Comparison of ENCODE assay signal across 8 cellular contexts in the genomic region with DNA sequence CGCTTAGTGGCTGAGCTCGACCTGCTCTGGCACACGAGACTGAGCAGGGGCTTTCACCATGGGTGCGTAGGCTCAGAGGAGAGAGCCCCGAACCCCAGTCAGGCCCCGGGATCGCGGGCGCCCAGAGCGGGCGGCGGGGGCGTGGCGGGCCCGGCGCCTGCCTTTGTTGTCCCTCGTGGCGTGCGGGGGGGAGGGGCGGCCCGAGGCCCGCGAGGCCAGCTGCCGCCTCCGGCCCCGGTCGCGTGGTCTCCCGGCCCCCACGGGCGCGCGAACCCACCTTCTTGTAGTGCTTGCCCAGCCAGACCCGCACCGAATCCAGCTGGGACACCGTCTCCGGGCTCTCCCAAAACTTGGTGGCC. TPM values are rescaled to one million over a fixed set of nuclear protein-coding genes. Genes with fewer than 3 reads are reported as not detected.
DNase-seq lines count a peak whose midpoint lies in the region; ATAC-seq, FAIRE-seq and TF ChIP-seq lines count a peak whose summit lies in the region.

No MANE protein-coding gene starts in this region.

- POLR2A ChIA-PET in MCF 10A (lab: Yijun Ruan, JAX) = interaction anchor here (0.6 to 3.5 kb wide), 14 partner anchors 13 to 833 kb away, joined by 3 to 22 read pairs (median 4); partner anchors contain the start of gene DHX30

- peak overlapping the region; percentile 94 for H3K4me3 Mint-ChIP-seq in MCF 10A (ENCODE audit: unreplicated experiment)

- H3K27ac ChIP-seq in kidney (ENCODE audit: low read depth in 2 of 2, low read length in 2 of 2) = peak overlapping the region; percentile 95 to 97

- H3K27me3 Mint-ChIP-seq in MCF 10A (ENCODE audit: insufficient read depth, unreplicated experiment) = no peaks in the 10 kb centered on the region

- CTCF ChIA-PET in MCF 10A (lab: Yijun Ruan, JAX) = no interaction called here

- DNase-seq in AG08396 (ENCODE audit: low spot score) (peak; percentile 81), T1000 (lab: John Stamatoyannopoulos, UW) (peak; percentile 43), MCF 10A (ENCODE audit: unreplicated experiment) (no peak), kidney (no peak), NCI-H226 (no peak)
- DNase-seq in stimulated activated CD4-positive, alpha-beta T cell treated with anti-CD3 and anti-CD28 coated beads, Interleukin-15, amount 100 ng/mL, for 48 hours (ENCODE audit: low read depth in 2 of 2) = peak; percentile 38 to 57

- H3K9ac ChIP-seq in kidney (ENCODE audit: low read length in 2 of 2) = peak overlapping the region; percentile 44 to 90

- no peak for TF ChIP-seq CTCF in MCF 10A (IDR thresholded peaks at IDR 0.05; ENCODE audit: unreplicated experiment)
- no peak for TF ChIP-seq CTCF in kidney (IDR thresholded peaks at IDR 0.05; ENCODE audit: borderline replicate concordance, extremely low read depth, insufficient read depth)

- intact Hi-C loops in MCF 10A (cut with micrococcal nuclease) = loop anchor here (10.0 kb wide), 1 partner anchor 117 kb away; no protein-coding TSS in a partner anchor
- intact Hi-C loops in kidney (cut with DNase I) = loop anchor here (10.0 kb wide), 1 partner anchor 257 kb away; no protein-coding TSS in a partner anchor

- no peaks in the 10 kb centered on the region for H3K4me1 ChIP-seq in kidney (ENCODE audit: control insufficient read depth in 1 of 2, insufficient read depth in 1 of 2, low read depth in 1 of 2, low read length in 2 of 2)

- no TSS peak for BruUV-seq in MCF 10A (replicated peaks; lab: Mats Ljungman, UMichigan)

- no peak for FAIRE-seq in kidney (lab: Jason Lieb, UNC)

- peak overlapping the region; percentile 96 for H3K27ac Mint-ChIP-seq in MCF 10A (ENCODE audit: low read depth, unreplicated experiment)

- H3K4me3 ChIP-seq in kidney (ENCODE audit: low read length in 2 of 2) = peak overlapping the region; percentile 90 to 93

- peaks cover 5% of the 10 kb centered on the region for H3K4me1 Mint-ChIP-seq in MCF 10A (ENCODE audit: insufficient read depth, unreplicated experiment)

- peaks cover 6% of the 10 kb centered on the region for H3K36me3 Mint-ChIP-seq in MCF 10A (ENCODE audit: insufficient read depth, unreplicated experiment)

- no peaks in the 10 kb centered on the region for H3K36me3 ChIP-seq in kidney (ENCODE audit: control insufficient read depth in 1 of 2, insufficient read depth in 2 of 2, low read length in 2 of 2)

- H3K9me3 Mint-ChIP-seq in MCF 10A (ENCODE audit: unreplicated experiment) = no peaks in the 10 kb centered on the region

- no peaks in the 10 kb centered on the region for H3K9me3 ChIP-seq in kidney (ENCODE audit: control insufficient read depth in 1 of 2, low read length in 2 of 2)

- ATAC-seq in GM18907 (IDR thresholded peaks at IDR 0.05; ENCODE audit: unreplicated experiment) (peak; percentile 39), HG03378 (IDR thresholded peaks at IDR 0.05; ENCODE audit: unreplicated experiment) (peak; percentile 2)

RNA-seq across cellular contexts. Expression of gene SMARCC1, which starts 0.4 kb away (rescaled TPM):
- total RNA-seq in MCF 10A (2022) = 59.1 and 77.5 TPM in 2 replicates
- 80.4 TPM for total RNA-seq in kidney
- 11.6 TPM for polyA plus RNA-seq in kidney (ENCODE audit: insufficient read depth, low read depth, low replicate concordance)

RNA-seq across cellular contexts. Expression of gene DHX30, which starts 21.6 kb away (rescaled TPM):
- total RNA-seq in MCF 10A (2022) = 80.5 and 86.2 TPM in 2 replicates
- 59.7 TPM for total RNA-seq in kidney
- polyA plus RNA-seq in kidney (ENCODE audit: insufficient read depth, low read depth, low replicate concordance) = 37.8 TPM

Comparison
In these comparisons a context has a peak if more than half of its experiments do, and no peak if none do; other contexts are left out.
1. DNase-seq: peak in AG08396 (single experiment), T1000 (single experiment) and stimulated activated CD4-positive, alpha-beta T cell treated with anti-CD3 and anti-CD28 coated beads, Interleukin-15, amount 100 ng/mL, for 48 hours (2 of 2); none in MCF 10A (single experiment), kidney (single experiment) and NCI-H226 (single experiment).